ENCODE assay signal across 22 cellular contexts in the genomic region with DNA sequence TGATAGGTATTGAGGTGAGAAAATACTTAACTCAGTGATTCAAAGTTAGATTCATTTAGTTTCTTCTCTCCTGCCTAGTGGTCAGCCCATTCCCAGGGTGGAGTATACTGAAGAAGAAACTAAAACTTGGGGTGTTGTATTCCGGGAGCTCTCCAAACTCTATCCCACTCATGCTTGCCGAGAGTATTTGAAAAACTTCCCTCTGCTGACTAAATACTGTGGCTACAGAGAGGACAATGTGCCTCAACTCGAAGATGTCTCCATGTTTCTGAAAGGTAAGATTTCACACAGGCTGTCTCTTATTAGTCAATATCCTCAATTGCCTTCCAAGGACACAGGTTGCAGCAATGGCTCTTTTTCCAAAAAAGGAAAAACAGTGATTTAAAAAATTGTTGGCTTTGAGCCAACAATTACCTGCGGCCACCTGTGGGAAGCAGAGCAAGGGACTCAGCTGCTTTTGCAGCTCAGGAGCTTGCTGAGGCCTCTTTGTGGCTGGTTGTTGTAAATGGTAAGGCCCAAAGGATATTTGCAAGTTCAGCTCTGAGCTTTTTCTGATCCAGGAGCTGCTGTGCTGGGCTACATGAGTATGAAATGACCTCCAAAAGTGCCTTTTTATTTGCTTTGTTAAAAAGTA. TPM values are rescaled to one million over a fixed set of nuclear protein-coding genes. Genes with fewer than 3 reads are reported as not detected.
DNase-seq lines count a peak whose midpoint lies in the region; TF ChIP-seq lines count a peak whose summit lies in the region.
"Had no signal": no experiment of that assay in that cellular context is flagged by ENCODE, and none has a peak within 500 bp of the region (broad histone marks: within the 10 kb centered on the region; RNA-seq: fewer than 3 reads in every experiment).

No MANE protein-coding gene starts in this region.

- H3K18ac ChIP-seq in mesendoderm (ENCODE audit: low read length): no peak overlapping the region

- no peak overlapping the region for H4K8ac ChIP-seq in mesendoderm (ENCODE audit: low read depth, low read length)

- WGBS in mesendoderm (ENCODE audit: extremely low coverage, insufficient coverage, low lambda C conversion rate): no CpG with 5 or more reads among the region's 4 CpGs

- H3K4ac ChIP-seq in mesendoderm (ENCODE audit: low read depth, low read length): no peak overlapping the region

- H3K27me3 ChIP-seq in mesendoderm (ENCODE audit: insufficient read depth, low read length, poor library complexity): no peaks in the 10 kb centered on the region
- H3K27me3 ChIP-seq: gastrocnemius medialis, ovary had no signal

- H2BK120ac ChIP-seq in mesendoderm (ENCODE audit: low read depth, low read length): no peak overlapping the region

- H3K27ac ChIP-seq in VCaP: no peak overlapping the region
- H3K27ac ChIP-seq in mesendoderm (ENCODE audit: low read depth, low read length): no peak overlapping the region
- H3K27ac ChIP-seq: A549, gastrocnemius medialis, ovary had no signal

- TF ChIP-seq CTCF in LNCaP clone FGC (IDR thresholded peaks at IDR 0.05; ENCODE audit: control insufficient read depth, extremely low read depth, insufficient read depth): 0 out of 2 replicates have a peak, but pooled peaks have one; percentile 20
- TF ChIP-seq CTCF in VCaP (conservative IDR thresholded peaks at IDR 0.05): peak; percentile 17; the same call in 1 of the 2 replicates
- no peak for TF ChIP-seq CTCF in GM13977 (IDR thresholded peaks at IDR 0.05; ENCODE audit: extremely low read depth, insufficient read depth, missing control alignments)

- H3K56ac ChIP-seq in mesendoderm (ENCODE audit: low read length): no peak overlapping the region

- H3K9ac ChIP-seq in mesendoderm (ENCODE audit: low read length): no peak overlapping the region

- in situ Hi-C loops in GM13977 (cut with MboI; ENCODE audit: low pct_unique_long_range_greater_than_20kb, low sequenced_read_pairs, unreplicated experiment): no loop called here

- no peaks in the 10 kb centered on the region for H3K36me3 ChIP-seq in mesendoderm (ENCODE audit: control insufficient read depth, insufficient read depth, low read length)
- H3K36me3 ChIP-seq: gastrocnemius medialis, ovary had no signal

- H2AK5ac ChIP-seq in mesendoderm (ENCODE audit: low read length): no peak overlapping the region

- no peaks in the 10 kb centered on the region for H3K79me2 ChIP-seq in mesendoderm (ENCODE audit: control insufficient read depth, insufficient read depth, low read length)

- H3K4me2 ChIP-seq in mesendoderm (ENCODE audit: low read length): no peak overlapping the region
- H3K4me2 ChIP-seq: A549 had no signal

- no peaks in the 10 kb centered on the region for H3K4me1 ChIP-seq in mesendoderm (ENCODE audit: control insufficient read depth, low read depth, low read length)
- H3K4me1 ChIP-seq: A549, gastrocnemius medialis had no signal

- H2BK15ac ChIP-seq in mesendoderm (replicated peaks; ENCODE audit: low read depth): no peak overlapping the region

- H4K5ac ChIP-seq in mesendoderm (ENCODE audit: low read length): no peak overlapping the region

- no peak overlapping the region for H2BK5ac ChIP-seq in mesendoderm (ENCODE audit: low read length)

- H3K79me1 ChIP-seq in mesendoderm (ENCODE audit: low read length): no peaks in the 10 kb centered on the region

- H3K23ac ChIP-seq in mesendoderm (ENCODE audit: low read length): no peak overlapping the region

- no peak overlapping the region for H3K4me3 ChIP-seq in LNCaP clone FGC (ENCODE audit: low read depth, low read length)
- no peak overlapping the region for H3K4me3 ChIP-seq in mesendoderm (ENCODE audit: low read length)
- H3K4me3 ChIP-seq: A549, gastrocnemius medialis, ovary had no signal

- DNase-seq in NCI-H2196 (lab: John Stamatoyannopoulos, UW; ENCODE audit: unreplicated experiment) (peak; percentile 19), NCI-H2196 treated with DMSO at 0.1 percent for 48 hours (lab: John Stamatoyannopoulos, UW; ENCODE audit: unreplicated experiment) (no peak), LNCaP clone FGC (ENCODE audit: low read depth) (no peak), mesendoderm (peak; percentile 51), GM13977 (ENCODE audit: low spot score) (no peak), SKM-1 treated with dmso at 0.1 percent for 144 hours (lab: John Stamatoyannopoulos, UW; ENCODE audit: unreplicated experiment) (no peak)
- DNase-seq in activated effector memory CD4-positive, alpha-beta T cell treated with Interleukin-2 at 50 U/mL for 16 hours: no peak
- DNase-seq: activated CD4-positive, alpha-beta T cell treated with anti-CD3 and anti-CD28 coated beads, Interleukin-2, amount 10 ng/mL, durations not matched to agents 7 days and 5 days; activated naive CD8-positive, alpha-beta T cell treated with anti-CD3 and anti-CD28 coated beads for 36 hours; C1 segment of cervical spinal cord; effector CD4-positive, alpha-beta T cell; gastrocnemius medialis; naive thymus-derived CD8-positive, alpha-beta T cell; NCI-H1436 treated with DMSO at 0.1 percent for 48 hours; NCI-H524; ovary; SHP77; T-cell had no signal

RNA-seq across cellular contexts. Expression of a gene that starts 33.9 kb away (rescaled TPM):
- polyA plus RNA-seq in mesendoderm (2013, experiment 1 of 2): 0.11 TPM
- polyA plus RNA-seq in mesendoderm (2013, experiment 2 of 2): 0.11 TPM
- polyA plus RNA-seq: A549; esophagus; naive thymus-derived CD8-positive, alpha-beta T cell; ovary; urinary bladder had no signal

Comparison
In these comparisons a context has a peak if more than half of its experiments do, and no peak if none do; other contexts are left out.
1. DNase-seq: peak in NCI-H2196 (single experiment) and mesendoderm (single experiment); none in NCI-H2196 treated with DMSO at 0.1 percent for 48 hours (single experiment), LNCaP clone FGC (single experiment), GM13977 (single experiment), activated effector memory CD4-positive, alpha-beta T cell treated with Interleukin-2 at 50 U/mL for 16 hours (single experiment) and SKM-1 treated with dmso at 0.1 percent for 144 hours (single experiment).